11 cellular contexts compared by ENCODE assay signal in genomic region chr4:68906238-68907137, GRCh38. TPM values are rescaled to one million over a fixed set of nuclear protein-coding genes. Genes with fewer than 3 reads are reported as not detected.
DNase-seq lines count a peak whose midpoint lies in the region; ATAC-seq, FAIRE-seq and TF ChIP-seq lines count a peak whose summit lies in the region.
"Had no signal": no experiment of that assay in that cellular context is flagged by ENCODE, and none has a peak within 500 bp of the region (broad histone marks: within the 10 kb centered on the region; RNA-seq: fewer than 3 reads in every experiment).

No MANE protein-coding gene starts in this region.

- H3K4me1 ChIP-seq in breast epithelium = no peaks in the 10 kb centered on the region
- no peaks in the 10 kb centered on the region for H3K4me1 ChIP-seq in upper lobe of right lung
- no peaks in the 10 kb centered on the region for H3K4me1 ChIP-seq in GM23248 (ENCODE audit: insufficient read depth)

- peak; percentile 38 for ATAC-seq in upper lobe of right lung

- H3K27ac Mint-ChIP-seq in MCF 10A (ENCODE audit: low read depth, unreplicated experiment) (no peak overlapping the region), endothelial cell (ENCODE audit: unreplicated experiment) (no peak overlapping the region)
- H3K27ac Mint-ChIP-seq: dendritic cell treated with granulocyte-macrophage colony-stimulating factor and Interleukin-4, amounts not matched to agents 40 ng/mL and 50 ng/mL, for 4 days had no signal

- H3K27ac ChIP-seq in breast epithelium (peak overlapping the region; percentile 83 to 84), upper lobe of right lung (peak overlapping the region; percentile 42), GM23248 (no peak overlapping the region)

- FAIRE-seq in HTR-8/SVneo (lab: Jason Lieb, UNC) = no peak

- H3K36me3 ChIP-seq in breast epithelium (no peaks in the 10 kb centered on the region), upper lobe of right lung (no peaks in the 10 kb centered on the region), GM23248 (ENCODE audit: low read depth) (no peaks in the 10 kb centered on the region)

- H3K4me3 Mint-ChIP-seq in MCF 10A (ENCODE audit: unreplicated experiment) (no peak overlapping the region), endothelial cell (ENCODE audit: unreplicated experiment) (peak overlapping the region; percentile 80)
- H3K4me3 Mint-ChIP-seq: dendritic cell treated with granulocyte-macrophage colony-stimulating factor and Interleukin-4, amounts not matched to agents 40 ng/mL and 50 ng/mL, for 4 days had no signal

- BruUV-seq in MCF 10A (replicated peaks; lab: Mats Ljungman, UMichigan) = no TSS peak

- H3K4me1 Mint-ChIP-seq in MCF 10A (ENCODE audit: insufficient read depth, unreplicated experiment) (peaks cover 16% of the 10 kb centered on the region), endothelial cell (ENCODE audit: unreplicated experiment) (peaks cover 20% of the 10 kb centered on the region)

- no peak overlapping the region for H3K4me2 ChIP-seq in GM23248 (ENCODE audit: unreplicated experiment)

- H3K36me3 Mint-ChIP-seq in MCF 10A (ENCODE audit: insufficient read depth, unreplicated experiment) (no peaks in the 10 kb centered on the region), endothelial cell (ENCODE audit: low read depth, unreplicated experiment) (no peaks in the 10 kb centered on the region)

- H3K4me3 ChIP-seq in breast epithelium (peak overlapping the region in 2 of 3 donors; percentile 45 to 59), upper lobe of right lung (peak overlapping the region; percentile 39), GM23248 (no peak overlapping the region)

- WGBS in GM23248 (ENCODE audit: low coverage in 1 of 2, low lambda C conversion rate in 2 of 2, missing lambda C conversion rate in 2 of 2), 2 experiments = 27 to 29% methylated on average over 24 of the region's 24 CpGs

- no peak overlapping the region for H3K9ac ChIP-seq in GM23248

- no peaks in the 10 kb centered on the region for H4K20me1 ChIP-seq in GM23248 (ENCODE audit: insufficient read depth)

- TF ChIP-seq POLR2A in breast epithelium (IDR thresholded peaks at IDR 0.05) = no peak

- no peaks in the 10 kb centered on the region for H3K9me2 ChIP-seq in GM23248 (ENCODE audit: insufficient read depth)

- H3K79me2 ChIP-seq in GM23248 (ENCODE audit: insufficient read depth) = no peaks in the 10 kb centered on the region

- no peak for TF ChIP-seq CTCF in breast epithelium (IDR thresholded peaks at IDR 0.05)
- TF ChIP-seq CTCF in MCF 10A (IDR thresholded peaks at IDR 0.05; ENCODE audit: unreplicated experiment) = no peak
- TF ChIP-seq CTCF in endothelial cell (IDR thresholded peaks at IDR 0.05; ENCODE audit: unreplicated experiment) = no peak
- no peak for TF ChIP-seq CTCF in upper lobe of right lung (IDR thresholded peaks at IDR 0.05)

- H3K9me3 ChIP-seq in breast epithelium (no peaks in the 10 kb centered on the region), upper lobe of right lung (no peaks in the 10 kb centered on the region), GM23248 (ENCODE audit: low read depth) (no peaks in the 10 kb centered on the region)

- intact Hi-C loops in breast epithelium (cut with DNase I; ENCODE audit: low total_unique reads) = no loop called here
- intact Hi-C loops in MCF 10A (cut with micrococcal nuclease) = no loop called here
- intact Hi-C loops in upper lobe of right lung (cut with DNase I) = no loop called here

- H3K27me3 ChIP-seq in breast epithelium (no peaks in the 10 kb centered on the region), upper lobe of right lung (no peaks in the 10 kb centered on the region), GM23248 (replicated peaks; ENCODE audit: insufficient read depth) (no peaks in the 10 kb centered on the region)

- H3F3A ChIP-seq in GM23248 (ENCODE audit: insufficient read depth) = no peaks in the 10 kb centered on the region

- H3K9me3 Mint-ChIP-seq in MCF 10A (ENCODE audit: unreplicated experiment) = no peaks in the 10 kb centered on the region
- no peaks in the 10 kb centered on the region for H3K9me3 Mint-ChIP-seq in endothelial cell (ENCODE audit: unreplicated experiment)
- H3K9me3 Mint-ChIP-seq: dendritic cell treated with granulocyte-macrophage colony-stimulating factor and Interleukin-4, amounts not matched to agents 40 ng/mL and 50 ng/mL, for 4 days had no signal

- in situ Hi-C loops in GM23248 (cut with MboI) = no loop called here

- DNase-seq in breast epithelium (ENCODE audit: low spot score in 2 of 2) (no peak), MCF 10A (ENCODE audit: unreplicated experiment) (no peak), endothelial cell (ENCODE audit: low spot score) (peak; percentile 14), medulla oblongata (ENCODE audit: extremely low spot score) (peak; percentile 7), upper lobe of right lung (no peak), CD1c-positive myeloid dendritic cell (ENCODE audit: extremely low spot score) (no peak), HTR-8/SVneo (ENCODE audit: insufficient read length, low spot score) (no peak), GM23248 (no peak)
- DNase-seq: activated T-cell treated with anti-CD3 and anti-CD28 coated beads, Interleukin-2, amount 50 U/mL, for 48 hours; midbrain had no signal

- no peak overlapping the region for H2AFZ ChIP-seq in GM23248

- H3K27me3 Mint-ChIP-seq in MCF 10A (ENCODE audit: insufficient read depth, unreplicated experiment) (no peaks in the 10 kb centered on the region), endothelial cell (ENCODE audit: unreplicated experiment) (peaks cover 6% of the 10 kb centered on the region)
- H3K27me3 Mint-ChIP-seq: dendritic cell treated with granulocyte-macrophage colony-stimulating factor and Interleukin-4, amounts not matched to agents 40 ng/mL and 50 ng/mL, for 4 days had no signal

- CTCF ChIA-PET in MCF 10A (lab: Yijun Ruan, JAX) = interaction anchor here (1.0 kb wide), 1 partner anchor 264 kb away, joined by 3 read pairs; no protein-coding TSS in a partner anchor

- POLR2A ChIA-PET in MCF 10A (lab: Yijun Ruan, JAX) = no interaction called here

RNA-seq across cellular contexts. Expression of gene UGT2A3, which starts 45.1 kb away (rescaled TPM):
- total RNA-seq in breast epithelium (under 1 TPM in 1 of 3 donors, not detected in 2; under 0.01 TPM), MCF 10A (2022) (not detected in 2 replicates), endothelial cell (ENCODE audit: unreplicated experiment) (not detected), upper lobe of right lung (not detected)
- total RNA-seq in GM23248 (2014; rRNA removed; shearing (Covaris generic)) = not detected in 2 replicates
- not detected in 2 replicates for polyA plus RNA-seq in GM23248 (2016; fragmentation: Nextera tagmentation; extraction: Ambion mirVana)

Comparison
In these comparisons a context has a peak if more than half of its experiments do, and no peak if none do; other contexts are left out.
1. DNase-seq: peak in endothelial cell (single experiment) and medulla oblongata (single experiment); none in breast epithelium (0 of 2), MCF 10A (single experiment), upper lobe of right lung (single experiment), CD1c-positive myeloid dendritic cell (single experiment), HTR-8/SVneo (single experiment) and GM23248 (single experiment).